Comparison of ENCODE assay signal across 1 cellular context in genomic region chr18:23814977-23815614, GRCh38.
TF ChIP-seq lines count a peak whose summit lies in the region.

No MANE protein-coding gene starts in this region.

TF ChIP-seq in SK-N-SH treated with all-trans-retinoic acid at 6 μM for 48 hours, 23 proteins besides CTCF, POLR2A, EP300 and RAD21 (continued from another document):
- TF ChIP-seq, protein P1, sequence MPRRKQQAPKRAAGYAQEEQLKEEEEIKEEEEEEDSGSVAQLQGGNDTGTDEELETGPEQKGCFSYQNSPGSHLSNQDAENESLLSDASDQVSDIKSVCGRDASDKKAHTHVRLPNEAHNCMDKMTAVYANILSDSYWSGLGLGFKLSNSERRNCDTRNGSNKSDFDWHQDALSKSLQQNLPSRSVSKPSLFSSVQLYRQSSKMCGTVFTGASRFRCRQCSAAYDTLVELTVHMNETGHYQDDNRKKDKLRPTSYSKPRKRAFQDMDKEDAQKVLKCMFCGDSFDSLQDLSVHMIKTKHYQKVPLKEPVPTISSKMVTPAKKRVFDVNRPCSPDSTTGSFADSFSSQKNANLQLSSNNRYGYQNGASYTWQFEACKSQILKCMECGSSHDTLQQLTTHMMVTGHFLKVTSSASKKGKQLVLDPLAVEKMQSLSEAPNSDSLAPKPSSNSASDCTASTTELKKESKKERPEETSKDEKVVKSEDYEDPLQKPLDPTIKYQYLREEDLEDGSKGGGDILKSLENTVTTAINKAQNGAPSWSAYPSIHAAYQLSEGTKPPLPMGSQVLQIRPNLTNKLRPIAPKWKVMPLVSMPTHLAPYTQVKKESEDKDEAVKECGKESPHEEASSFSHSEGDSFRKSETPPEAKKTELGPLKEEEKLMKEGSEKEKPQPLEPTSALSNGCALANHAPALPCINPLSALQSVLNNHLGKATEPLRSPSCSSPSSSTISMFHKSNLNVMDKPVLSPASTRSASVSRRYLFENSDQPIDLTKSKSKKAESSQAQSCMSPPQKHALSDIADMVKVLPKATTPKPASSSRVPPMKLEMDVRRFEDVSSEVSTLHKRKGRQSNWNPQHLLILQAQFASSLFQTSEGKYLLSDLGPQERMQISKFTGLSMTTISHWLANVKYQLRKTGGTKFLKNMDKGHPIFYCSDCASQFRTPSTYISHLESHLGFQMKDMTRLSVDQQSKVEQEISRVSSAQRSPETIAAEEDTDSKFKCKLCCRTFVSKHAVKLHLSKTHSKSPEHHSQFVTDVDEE (CRISPR knock-in tag; IDR thresholded peaks at IDR 0.05): no peak
- TF ChIP-seq, protein P2, sequence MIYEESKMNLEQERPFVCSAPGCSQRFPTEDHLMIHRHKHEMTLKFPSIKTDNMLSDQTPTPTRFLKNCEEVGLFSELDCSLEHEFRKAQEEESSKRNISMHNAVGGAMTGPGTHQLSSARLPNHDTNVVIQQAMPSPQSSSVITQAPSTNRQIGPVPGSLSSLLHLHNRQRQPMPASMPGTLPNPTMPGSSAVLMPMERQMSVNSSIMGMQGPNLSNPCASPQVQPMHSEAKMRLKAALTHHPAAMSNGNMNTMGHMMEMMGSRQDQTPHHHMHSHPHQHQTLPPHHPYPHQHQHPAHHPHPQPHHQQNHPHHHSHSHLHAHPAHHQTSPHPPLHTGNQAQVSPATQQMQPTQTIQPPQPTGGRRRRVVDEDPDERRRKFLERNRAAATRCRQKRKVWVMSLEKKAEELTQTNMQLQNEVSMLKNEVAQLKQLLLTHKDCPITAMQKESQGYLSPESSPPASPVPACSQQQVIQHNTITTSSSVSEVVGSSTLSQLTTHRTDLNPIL (CRISPR knock-in tag; IDR thresholded peaks at IDR 0.05; ENCODE audit: low read depth): no peak
- TF ChIP-seq PPARA (CRISPR knock-in tag; IDR thresholded peaks at IDR 0.05; ENCODE audit: borderline replicate concordance) (no peak), SNAI2 (CRISPR knock-in tag; IDR thresholded peaks at IDR 0.05) (no peak)
TF ChIP-seq in SK-N-SH treated with all-trans-retinoic acid at 6 μM for 48 hours: peak in this region for 0.
